ENCODE assay signal across 8 cellular contexts in the genomic region with DNA sequence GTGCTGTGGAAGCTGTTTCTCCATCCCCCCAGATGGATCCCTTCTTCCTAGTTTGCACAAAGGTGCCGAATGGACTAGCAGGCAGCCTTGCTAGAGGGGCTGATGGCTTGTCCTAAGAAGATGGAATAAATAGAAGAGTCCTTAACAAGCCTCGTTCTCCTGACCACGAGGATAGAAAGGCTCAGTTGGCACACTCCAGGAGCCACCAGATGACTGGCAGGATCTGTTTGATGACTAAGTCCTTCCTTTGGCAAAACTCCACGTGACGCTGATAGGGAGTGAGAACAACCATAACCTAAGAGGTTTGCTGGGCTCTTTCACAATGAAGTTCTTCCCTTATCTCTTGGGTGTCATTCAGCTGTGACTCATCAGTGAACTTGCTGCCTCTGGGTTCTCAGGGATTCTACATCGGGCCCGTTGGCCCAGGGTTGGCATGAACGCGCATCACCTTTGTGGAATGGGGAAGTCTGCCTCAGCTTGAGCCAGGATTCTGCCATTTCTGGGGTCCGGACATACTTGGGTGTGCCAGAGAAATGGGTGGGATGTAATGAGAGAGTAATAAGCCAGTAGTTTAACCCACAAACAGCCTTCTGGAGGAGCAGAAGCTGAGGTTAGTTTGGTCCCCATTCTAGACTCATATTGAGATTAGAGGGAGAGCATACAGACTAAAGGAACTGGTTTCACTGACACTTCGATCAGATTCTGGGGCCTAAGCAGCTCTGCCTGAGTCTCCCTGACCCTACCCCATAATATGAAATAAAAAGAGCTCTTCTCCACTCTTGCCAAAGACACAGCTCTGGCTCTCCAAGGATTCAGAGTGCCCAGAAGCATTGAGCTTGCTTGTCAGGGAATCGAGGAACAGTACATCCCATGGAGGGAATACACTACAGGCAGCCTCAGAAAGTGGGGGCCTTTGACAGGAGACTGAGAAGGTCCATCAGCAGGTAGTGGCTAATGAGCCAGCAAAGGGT. TPM values are rescaled to one million over a fixed set of nuclear protein-coding genes. Genes with fewer than 3 reads are reported as not detected.
DNase-seq lines count a peak whose midpoint lies in the region; TF ChIP-seq lines count a peak whose summit lies in the region.

No MANE protein-coding gene starts in this region.

- DNase-seq in activated T-cell treated with anti-CD3 and anti-CD28 coated beads for 48 hours (ENCODE audit: low read depth), result peak; percentile 25
- DNase-seq in activated T-cell treated with anti-CD3 and anti-CD28 coated beads, Interleukin-2, amount 50 U/mL, for 1 hour, result no peak
- peak; percentile 93 to 98 (median 98) for DNase-seq in adrenal gland
- DNase-seq in immature natural killer cell, result no peak
- DNase-seq in suprapubic skin (ENCODE audit: low spot score in 2 of 2), result peak in 1 of 2 donors; percentile 89
- no peak for DNase-seq in HEK293T (ENCODE audit: extremely low spot score)
- DNase-seq in OCI-M2 (lab: John Stamatoyannopoulos, UW; ENCODE audit: unreplicated experiment), result no peak
- DNase-seq in C1 segment of cervical spinal cord (lab: John Stamatoyannopoulos, UW), result no peak

- H3K9me3 ChIP-seq in adrenal gland (replicated peaks in 1 of 3) (no peaks in the 10 kb centered on the region), suprapubic skin (no peaks in the 10 kb centered on the region)

- H3K36me3 ChIP-seq in adrenal gland (replicated peaks in 1 of 2) (no peaks in the 10 kb centered on the region), suprapubic skin (no peaks in the 10 kb centered on the region)

- CTCF ChIA-PET in HEK293T (lab: Yijun Ruan, JAX), result no interaction called here

- TF ChIP-seq POLR2A in adrenal gland (IDR thresholded peaks at IDR 0.05), result no peak
- no peak for TF ChIP-seq POLR2A in suprapubic skin (IDR thresholded peaks at IDR 0.05)

- peaks cover 0 to 25% of the 10 kb centered on the region in 2 donors for H3K4me1 ChIP-seq in adrenal gland (replicated peaks in 1 of 2)
- H3K4me1 ChIP-seq in suprapubic skin, result peaks cover 41% of the 10 kb centered on the region

- TF ChIP-seq CTCF in adrenal gland (IDR thresholded peaks at IDR 0.05) (no peak), suprapubic skin (IDR thresholded peaks at IDR 0.05) (no peak)

- H3K4me3 ChIP-seq in adrenal gland, result no peak overlapping the region
- no peak overlapping the region for H3K4me3 ChIP-seq in suprapubic skin

- POLR2A ChIA-PET in HEK293T (lab: Yijun Ruan, JAX), result no interaction called here

- peaks cover 0 to 11% of the 10 kb centered on the region in 2 donors for H3K4me1 Mint-ChIP-seq in immature natural killer cell

- TF ChIP-seq EP300 in suprapubic skin (IDR thresholded peaks at IDR 0.05), result no peak

- peaks cover 0 to 2% (median 0%) of the 10 kb centered on the region in 6 donors for H3K9me3 Mint-ChIP-seq in immature natural killer cell

- H3K27ac ChIP-seq in adrenal gland (peak overlapping the region in 2 of 5 donors; percentile 45 to 70), suprapubic skin (peak overlapping the region; percentile 44)

- whole genome bisulfite sequencing in adrenal gland, 4 donors, result 26 to 31% (median 28%) methylated on average over 12 of the region's 12 CpGs
- 31% methylated on average over 8 of the region's 12 CpGs for WGBS in suprapubic skin

- intact Hi-C loops in adrenal gland (cut with DNase I), result no loop called here

- peaks cover 28% of the 10 kb centered on the region for H3K27me3 ChIP-seq in adrenal gland
- no peaks in the 10 kb centered on the region for H3K27me3 ChIP-seq in suprapubic skin

- peaks cover 0 to 8% (median 7%) of the 10 kb centered on the region in 3 donors for H3K27me3 Mint-ChIP-seq in immature natural killer cell (ENCODE audit: low read depth in 3 of 3)

- H3K4me3 Mint-ChIP-seq in immature natural killer cell, result peak overlapping the region in 4 of 5 donors; percentile 30 to 61 (median 60)

- no peaks in the 10 kb centered on the region for H3K36me3 Mint-ChIP-seq in immature natural killer cell

- H3K27ac Mint-ChIP-seq in immature natural killer cell, result peak overlapping the region in 2 of 6 donors; percentile 3 to 24

TF ChIP-seq in HEK293T, 16 proteins besides CTCF, POLR2A, EP300 and RAD21:
- no peak for TF ChIP-seq BHLHE40 (IDR thresholded peaks at IDR 0.05; ENCODE audit: borderline replicate concordance)
- TF ChIP-seq ZNF384 (IDR thresholded peaks at IDR 0.05), result no peak
- TF ChIP-seq SP1 (IDR thresholded peaks at IDR 0.05), result no peak

RNA-seq across cellular contexts. Expression of a gene that starts 2.0 kb away (rescaled TPM):
- total RNA-seq in adrenal gland (10 to 100 TPM in 1 of 8 donors, 1 to 10 TPM in 4, under 1 TPM in 2, not detected in 1; 0.47 to 11.3 (median 1.4) TPM), suprapubic skin (10 to 100 TPM; 21.0 to 68.7 (median 34.4) TPM)
- polyA plus RNA-seq in adrenal gland (1 to 10 TPM in 2 of 3 donors, under 1 TPM in 1; 0.84 to 3.6 (median 2.1) TPM), immature natural killer cell (1 to 10 TPM in 2 of 3 donors, not detected in 1; 1.1 to 1.3 TPM)

Comparison
In these comparisons a context has a peak if more than half of its experiments do, and no peak if none do; other contexts are left out.
1. DNase-seq: peak in activated T-cell treated with anti-CD3 and anti-CD28 coated beads for 48 hours (single experiment) and adrenal gland (7 of 7); none in activated T-cell treated with anti-CD3 and anti-CD28 coated beads, Interleukin-2, amount 50 U/mL, for 1 hour (single experiment), immature natural killer cell (0 of 3), HEK293T (single experiment), OCI-M2 (single experiment) and C1 segment of cervical spinal cord (0 of 14).